1 cellular context compared by ENCODE assay signal in genomic region chr14:49770212-49770817, GRCh38.
TF ChIP-seq lines count a peak whose summit lies in the region.

No MANE protein-coding gene starts in this region.

TF ChIP-seq in HepG2, 621 proteins besides CTCF, POLR2A, EP300 and RAD21 (continued from another document):
- TF ChIP-seq ARID2 (CRISPR knock-in tag; IDR thresholded peaks at IDR 0.05; ENCODE audit: borderline replicate concordance) (peak; percentile 80; the same call in 1 of the 2 replicates), HOMEZ (CRISPR knock-in tag; IDR thresholded peaks at IDR 0.05; ENCODE audit: low read depth) (peak; percentile 83; the same call in 1 of the 2 replicates), EEA1 (CRISPR knock-in tag; IDR thresholded peaks at IDR 0.05; ENCODE audit: borderline replicate concordance) (no peak), MAX (IDR thresholded peaks at IDR 0.05) (peak; percentile 70), DBP (CRISPR knock-in tag; IDR thresholded peaks at IDR 0.05; ENCODE audit: not compliant biosample characterization) (no peak), GFI1 (CRISPR knock-in tag; IDR thresholded peaks at IDR 0.05; ENCODE audit: borderline replicate concordance) (peak; percentile 71; the same call in 1 of the 2 replicates), ZNF24 (IDR thresholded peaks at IDR 0.05) (peak; percentile 84), NONO (IDR thresholded peaks at IDR 0.05) (no peak), NONO (CRISPR knock-in tag; conservative IDR thresholded peaks at IDR 0.05) (peak; percentile 78), ZBTB1 (CRISPR knock-in tag; IDR thresholded peaks at IDR 0.05; ENCODE audit: borderline replicate concordance) (no peak), MTA1 (CRISPR knock-in tag; IDR thresholded peaks at IDR 0.05; ENCODE audit: borderline replicate concordance) (0 out of 2 replicates have a peak, but pooled peaks have one; percentile 21), KMT2A (CRISPR knock-in tag; IDR thresholded peaks at IDR 0.05) (peak; percentile 29; the same call in 1 of the 2 replicates), ZNF567 (CRISPR knock-in tag; IDR thresholded peaks at IDR 0.05; ENCODE audit: borderline replicate concordance) (no peak), ZNF639 (CRISPR knock-in tag; conservative IDR thresholded peaks at IDR 0.05) (0 out of 2 replicates have a peak, but pooled peaks have one; percentile 49), ZSCAN5A (CRISPR knock-in tag; IDR thresholded peaks at IDR 0.05; ENCODE audit: borderline replicate concordance) (peak; percentile 71; the same call in 1 of the 2 replicates)
